ENCODE assay signal across 19 cellular contexts in genomic region chr7:76002139-76002538, GRCh38. TPM values are rescaled to one million over a fixed set of nuclear protein-coding genes. Genes with fewer than 3 reads are reported as not detected.
DNase-seq lines count a peak whose midpoint lies in the region; ATAC-seq and TF ChIP-seq lines count a peak whose summit lies in the region.
"Had no signal": no experiment of that assay in that cellular context is flagged by ENCODE, and none has a peak within 500 bp of the region (broad histone marks: within the 10 kb centered on the region; RNA-seq: fewer than 3 reads in every experiment).

No MANE protein-coding gene starts in this region.

- WGBS in heart left ventricle, 4 donors = 74 to 90% (median 80%) methylated on average over 6 of the region's 6 CpGs

- no peaks in the 10 kb centered on the region for H3K9me2 ChIP-seq in Karpas-422 (replicated peaks; ENCODE audit: insufficient read depth, low read length)

- TF ChIP-seq CTCF in heart left ventricle (IDR thresholded peaks at IDR 0.05) = no peak
- no peak for TF ChIP-seq CTCF in nephron progenitor cell (IDR thresholded peaks at IDR 0.05)

- peaks cover 47% of the 10 kb centered on the region for H3K36me3 Mint-ChIP-seq in nephron progenitor cell (ENCODE audit: low read depth)

- H3K4me1 ChIP-seq in heart left ventricle (peaks cover 0 to 10% (median 0%) of the 10 kb centered on the region in 12 donors), Karpas-422 (ENCODE audit: low read length) (no peaks in the 10 kb centered on the region)

- H2AFZ ChIP-seq in Karpas-422 (ENCODE audit: low read length) = no peak overlapping the region
- H2AFZ ChIP-seq: GM23338 had no signal

- H3K4me2 ChIP-seq in Karpas-422 (ENCODE audit: low read depth, low read length, poor library complexity, severe bottlenecking) = no peak overlapping the region
- H3K4me2 ChIP-seq: GM23338 had no signal

- no peaks in the 10 kb centered on the region for H3K9me3 ChIP-seq in heart left ventricle
- H3K9me3 ChIP-seq in Karpas-422 (ENCODE audit: low read length) = no peaks in the 10 kb centered on the region

- H3K4me3 ChIP-seq in heart left ventricle = no peak overlapping the region
- H3K4me3 ChIP-seq in Karpas-422 (ENCODE audit: low read length) = no peak overlapping the region
- H3K4me3 ChIP-seq: GM23338 had no signal

- H3K9me3 Mint-ChIP-seq in nephron progenitor cell = no peaks in the 10 kb centered on the region
- H3K9me3 Mint-ChIP-seq: CD4-positive, alpha-beta T cell; CD8-positive, alpha-beta memory T cell; GM23338; H9 had no signal

- no peaks in the 10 kb centered on the region for H3K4me1 Mint-ChIP-seq in nephron progenitor cell
- H3K4me1 Mint-ChIP-seq: GM23338, H9 had no signal

- no peaks in the 10 kb centered on the region for H3K79me2 ChIP-seq in Karpas-422 (ENCODE audit: low read length)

- intact Hi-C loops in heart left ventricle (cut with DNase I) (no loop called here), cardiac septum (cut with DNase I) (no loop called here)

- H3K27me3 ChIP-seq in heart left ventricle (no peaks in the 10 kb centered on the region), Karpas-422 (ENCODE audit: low read length) (no peaks in the 10 kb centered on the region)

- H3K27me3 Mint-ChIP-seq in nephron progenitor cell (ENCODE audit: low read depth, poor library complexity) = no peaks in the 10 kb centered on the region
- H3K27me3 Mint-ChIP-seq: CD4-positive, alpha-beta T cell; CD8-positive, alpha-beta memory T cell had no signal

- peak overlapping the region; percentile 36 for H3K27ac Mint-ChIP-seq in nephron progenitor cell
- H3K27ac Mint-ChIP-seq: CD4-positive, alpha-beta T cell; GM23338; H9 had no signal

- TF ChIP-seq POLR2A in heart left ventricle (IDR thresholded peaks at IDR 0.05) = no peak

- DNase-seq in activated CD8-positive, alpha-beta memory T cell treated with anti-CD3 and anti-CD28 coated beads, Interleukin-2, amount 50 U/mL, for 4 hours = peak; percentile 3
- no peak for DNase-seq in activated CD8-positive, alpha-beta memory T cell treated with anti-CD3 and anti-CD28 coated beads for 24 hours
- DNase-seq in heart left ventricle = peak in 1 of 5 donors; percentile 52
- no peak for DNase-seq in cardiac septum (ENCODE audit: low spot score)
- DNase-seq in D341Med (ENCODE audit: low spot score) = peak; percentile 4
- no peak for DNase-seq in nephron progenitor cell
- no peak for DNase-seq in substantia nigra (lab: John Stamatoyannopoulos, UW)
- no peak for DNase-seq in Karpas-422
- DNase-seq: ACHN; C1 segment of cervical spinal cord; CD4-positive, alpha-beta T cell; CD8-positive, alpha-beta memory T cell; DMS53; DMS79 treated with DMSO at 0.1 percent for 48 hours; GF-D8; H9 had no signal

- peak in 3 of 4 donors; percentile 60 to 88 (median 76) for ATAC-seq in heart left ventricle
- ATAC-seq: GM23338, HCT116 had no signal

- no peak overlapping the region for H3K9ac ChIP-seq in Karpas-422 (ENCODE audit: low read length)

- peak overlapping the region in 2 of 12 donors; percentile 25 to 32 for H3K27ac ChIP-seq in heart left ventricle
- no peak overlapping the region for H3K27ac ChIP-seq in substantia nigra (ENCODE audit: low read depth, low read length, poor library complexity, severe bottlenecking)
- H3K27ac ChIP-seq in Karpas-422 (ENCODE audit: low read length) = no peak overlapping the region
- H3K27ac ChIP-seq: 22Rv1 had no signal

- H3K4me3 Mint-ChIP-seq in nephron progenitor cell = no peak overlapping the region
- H3K4me3 Mint-ChIP-seq: CD4-positive, alpha-beta T cell; CD8-positive, alpha-beta memory T cell; GM23338; H9 had no signal

- H4K20me1 ChIP-seq in Karpas-422 (ENCODE audit: insufficient read depth, low read depth, low read length) = no peaks in the 10 kb centered on the region

- H3K36me3 ChIP-seq in heart left ventricle (peaks cover 0 to 55% (median 30%) of the 10 kb centered on the region in 9 donors), Karpas-422 (ENCODE audit: insufficient read depth, low read length) (0 out of 2 replicates have a peak, but pooled peaks cover 3% of the 10 kb centered on the region)

RNA-seq across cellular contexts. Expression of gene TMEM120A, which starts 7.7 kb away (rescaled TPM):
- total RNA-seq in heart left ventricle (100 to 1,000 TPM in 7 of 9 donors, 10 to 100 TPM in 2; 63.8 to 181 (median 125) TPM), cardiac septum (138 TPM)
- polyA plus RNA-seq in heart left ventricle = 100 to 1,000 TPM; 138 to 152 TPM
- 32.8 and 35.6 TPM in 2 replicates for total RNA-seq in Karpas-422 (2014; rRNA removed; shearing (Covaris generic); ENCODE audit: low replicate concordance)

RNA-seq across cellular contexts. Expression of gene STYXL1, which starts 45.7 kb away (rescaled TPM):
- 10 to 100 TPM in 8 of 9 donors, 1 to 10 TPM in 1; 7.9 to 26.8 (median 16.1) TPM for total RNA-seq in heart left ventricle
- polyA plus RNA-seq in heart left ventricle = 10 to 100 TPM; 43.1 to 44.3 TPM
- 16.1 TPM for total RNA-seq in cardiac septum
- total RNA-seq in Karpas-422 (2014; rRNA removed; shearing (Covaris generic); ENCODE audit: low replicate concordance) = 22.2 and 30.5 TPM in 2 replicates

RNA-seq across cellular contexts. Expression of gene MDH2, which starts 45.8 kb away (rescaled TPM):
- total RNA-seq in heart left ventricle (100 to 1,000 TPM; 303 to 591 (median 409) TPM), cardiac septum (376 TPM)
- 100 to 1,000 TPM; 140 to 251 TPM for polyA plus RNA-seq in heart left ventricle
- 142 TPM in 2 replicates for total RNA-seq in Karpas-422 (2014; rRNA removed; shearing (Covaris generic); ENCODE audit: low replicate concordance)

Comparison
In these comparisons a context has a peak if more than half of its experiments do, and no peak if none do; other contexts are left out.
1. DNase-seq: peak in activated CD8-positive, alpha-beta memory T cell treated with anti-CD3 and anti-CD28 coated beads, Interleukin-2, amount 50 U/mL, for 4 hours (single experiment) and D341Med (single experiment); none in activated CD8-positive, alpha-beta memory T cell treated with anti-CD3 and anti-CD28 coated beads for 24 hours (single experiment), cardiac septum (single experiment), nephron progenitor cell (single experiment), substantia nigra (0 of 49) and Karpas-422 (single experiment).